ENCODE assay signal across 1 cellular context in the genomic region with DNA sequence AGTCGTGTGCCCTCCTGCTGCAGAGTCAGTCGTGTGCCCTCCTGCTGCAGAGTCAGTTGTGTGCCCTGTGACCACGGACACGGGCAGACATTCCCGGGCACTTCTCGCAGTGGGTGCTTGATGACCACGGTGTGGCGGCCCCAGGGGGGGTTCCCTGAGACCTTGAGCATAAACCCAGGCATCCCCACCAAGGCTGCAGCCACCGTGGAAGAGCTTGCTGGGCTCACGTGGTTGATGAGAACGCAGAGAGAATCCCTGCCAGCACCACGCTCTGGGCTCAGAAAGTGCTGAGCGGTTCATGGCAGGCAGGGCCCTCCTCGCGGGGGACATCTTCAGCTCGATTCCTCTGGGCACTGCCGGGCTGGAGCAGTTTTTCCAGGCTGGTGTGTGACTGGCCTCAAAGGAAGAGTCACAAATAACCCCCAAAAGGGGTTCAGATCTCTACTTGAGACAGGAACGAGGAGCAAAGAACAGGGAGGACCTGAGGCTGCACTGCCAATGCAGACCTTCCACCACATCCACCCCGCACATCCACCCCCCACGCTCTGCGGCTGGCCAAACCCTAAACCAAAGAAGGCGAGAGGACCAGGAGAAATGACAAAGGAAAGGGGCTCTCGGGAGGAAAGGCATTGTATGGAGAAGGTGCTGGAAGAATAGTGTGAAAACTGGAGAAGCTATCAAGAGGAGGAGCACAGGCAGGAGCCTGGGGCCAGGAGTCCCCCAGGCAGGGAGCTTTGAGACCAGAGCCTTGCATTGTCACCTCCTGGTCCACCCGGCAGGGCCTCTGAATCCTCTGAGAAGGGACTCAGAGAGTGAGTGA.
A peak's percentile ranks its signal among the peaks of the same experiment; 100 is the strongest.
TF ChIP-seq lines count a peak whose summit lies in the region.

No MANE protein-coding gene starts in this region.

TF ChIP-seq in HepG2, 621 proteins besides CTCF, POLR2A, EP300 and RAD21:
- TF ChIP-seq HNRNPL (IDR thresholded peaks at IDR 0.05; ENCODE audit: low read depth, low read length) (0 out of 2 replicates have a peak, but pooled peaks have one; percentile 48), ZKSCAN8 (CRISPR knock-in tag; IDR thresholded peaks at IDR 0.05; ENCODE audit: borderline replicate concordance) (no peak)
